20 cellular contexts compared by ENCODE assay signal in genomic region chr17:17381438-17382059, GRCh38.
DNase-seq lines count a peak whose midpoint lies in the region; ATAC-seq, FAIRE-seq and TF ChIP-seq lines count a peak whose summit lies in the region.
"Had no signal": no experiment of that assay in that cellular context is flagged by ENCODE, and none has a peak within 500 bp of the region (broad histone marks: within the 10 kb centered on the region; RNA-seq: fewer than 3 reads in every experiment).

No MANE protein-coding gene starts in this region.

- POLR2A ChIA-PET in HEK293 (lab: Yijun Ruan, JAX) (no interaction called here), PC-3 (lab: Charles Lee; ENCODE audit: unreplicated experiment) (no interaction called here)

- no peaks in the 10 kb centered on the region for H3F3A ChIP-seq in PC-3 (ENCODE audit: low read length, unreplicated experiment)

- no peak for TF ChIP-seq CTCF in HEK293 (tag by site-specific recombination; IDR thresholded peaks at IDR 0.05)
- TF ChIP-seq CTCF in osteoblast (IDR thresholded peaks at IDR 0.05; ENCODE audit: extremely low read depth, low read depth, low read length): no peak
- no peak for TF ChIP-seq CTCF in PC-3 (conservative IDR thresholded peaks at IDR 0.05; ENCODE audit: low read depth, low read length)

- intact Hi-C loops in cardiac septum (cut with DNase I): loop anchor here (10.0 kb wide), 1 partner anchor 57 kb away; no protein-coding TSS in a partner anchor
- intact Hi-C loops in PC-3 (cut with micrococcal nuclease): no loop called here

- peak; percentile 56 for DNase-seq in Ammon's horn (ENCODE audit: low spot score)
- no peak for DNase-seq in frontal cortex (ENCODE audit: low spot score in 2 of 2)
- peak; percentile 36 for DNase-seq in osteoblast (ENCODE audit: insufficient read length, low spot score, missing footprints)
- DNase-seq in cardiac septum (ENCODE audit: low spot score): no peak
- DNase-seq in PC-3: no peak
- DNase-seq in GM19240 (ENCODE audit: insufficient read length, low spot score): no peak
- DNase-seq: CD8-positive, alpha-beta T cell; DMS53; GM23248; HCEC 1CT; NCI-H1105; NCI-H345; NCI-H524 treated with DMSO at 0.1 percent for 48 hours had no signal

- H3K4me3 ChIP-seq in HEK293 (ENCODE audit: low read depth, low read length): no peak overlapping the region
- H3K4me3 ChIP-seq in osteoblast (ENCODE audit: insufficient read depth, low read length): no peak overlapping the region
- H3K4me3 ChIP-seq in PC-3 (ENCODE audit: low read length): no peak overlapping the region
- H3K4me3 ChIP-seq: A549, BLaER1, GM23248, K562 had no signal

- peak; percentile 3 for FAIRE-seq in frontal cortex (lab: Jason Lieb, UNC)
- FAIRE-seq: A549, GM12891, GM19239, K562 had no signal

- H3K9me2 ChIP-seq in PC-3 (replicated peaks; ENCODE audit: low read length): no peaks in the 10 kb centered on the region

- H3K4me1 ChIP-seq in HEK293 (ENCODE audit: control insufficient read depth, insufficient read depth, low read length): no peaks in the 10 kb centered on the region
- H3K4me1 ChIP-seq in osteoblast (ENCODE audit: insufficient read depth, low read length): no peaks in the 10 kb centered on the region
- H3K4me1 ChIP-seq in PC-3 (ENCODE audit: insufficient read depth, low read length): peaks cover 11% of the 10 kb centered on the region

- H3K4me2 ChIP-seq in osteoblast (ENCODE audit: insufficient read depth, low read length) (no peak overlapping the region), PC-3 (ENCODE audit: low read length) (no peak overlapping the region)
- H3K4me2 ChIP-seq: A549 had no signal

- H3K9ac ChIP-seq in PC-3 (ENCODE audit: low read length): no peak overlapping the region
- H3K9ac ChIP-seq: BLaER1, GM23248 had no signal

- H2AFZ ChIP-seq in osteoblast (ENCODE audit: low read length) (no peak overlapping the region), PC-3 (ENCODE audit: low read length) (no peak overlapping the region)
- H2AFZ ChIP-seq: GM23248 had no signal

- H3K36me3 ChIP-seq in HEK293 (ENCODE audit: control insufficient read depth in 2 of 2, insufficient read depth in 1 of 2, low read length in 2 of 2): no peaks in the 10 kb centered on the region
- no peaks in the 10 kb centered on the region for H3K36me3 ChIP-seq in osteoblast (ENCODE audit: insufficient read depth, low read length)
- H3K36me3 ChIP-seq in PC-3 (ENCODE audit: low read depth, low read length): no peaks in the 10 kb centered on the region
- H3K36me3 ChIP-seq: BLaER1 had no signal

- H3K79me2 ChIP-seq in osteoblast (ENCODE audit: insufficient read depth, low read length): no peaks in the 10 kb centered on the region
- H3K79me2 ChIP-seq in PC-3 (ENCODE audit: low read length): no peaks in the 10 kb centered on the region

- CTCF ChIA-PET in HEK293 (lab: Yijun Ruan, JAX) (interaction anchor here (0.7 to 1.0 kb wide), 2 partner anchors 54 to 517 kb away, joined by 3 to 8 read pairs; no protein-coding TSS in a partner anchor), PC-3 (lab: Charles Lee) (no interaction called here)

- peaks cover 34% of the 10 kb centered on the region for H3K27me3 ChIP-seq in osteoblast (ENCODE audit: insufficient read depth, low read length)
- no peaks in the 10 kb centered on the region for H3K27me3 ChIP-seq in PC-3 (ENCODE audit: low read length)
- H3K27me3 ChIP-seq: BLaER1 had no signal

- H4K20me1 ChIP-seq in osteoblast (ENCODE audit: insufficient read depth, low read length): no peaks in the 10 kb centered on the region
- no peaks in the 10 kb centered on the region for H4K20me1 ChIP-seq in PC-3 (ENCODE audit: low read length)
- H4K20me1 ChIP-seq: BLaER1 had no signal

- H3K9me3 ChIP-seq in HEK293 (ENCODE audit: control insufficient read depth, insufficient read depth, low read depth, low read length): no peaks in the 10 kb centered on the region
- no peaks in the 10 kb centered on the region for H3K9me3 ChIP-seq in osteoblast (ENCODE audit: low read depth, low read length)
- no peaks in the 10 kb centered on the region for H3K9me3 ChIP-seq in PC-3 (ENCODE audit: low read length)
- H3K9me3 ChIP-seq: A549, BLaER1 had no signal

- H3K27ac ChIP-seq in HEK293 (ENCODE audit: extremely low read depth, low read depth, low read length) (no peak overlapping the region), osteoblast (ENCODE audit: low read depth, low read length) (no peak overlapping the region), PC-3 (ENCODE audit: low read length) (no peak overlapping the region)
- H3K27ac ChIP-seq: A549, BLaER1, GM23248 had no signal

- BruUV-seq in PC-3 (replicated peaks; lab: Mats Ljungman, UMichigan): no TSS peak

- ATAC-seq in PC-3: no peak
- ATAC-seq: A549; CD8-positive, alpha-beta T cell; K562; Right ventricle myocardium inferior had no signal

TF ChIP-seq in HEK293, 187 proteins besides CTCF, POLR2A, EP300 and RAD21:
- TF ChIP-seq ZSCAN30 (tag by site-specific recombination; IDR thresholded peaks at IDR 0.05) (no peak), KLF16 (tag by site-specific recombination; IDR thresholded peaks at IDR 0.05) (no peak), HOXC10 (CRISPR knock-in tag; IDR thresholded peaks at IDR 0.05) (no peak), ZNF548 (tag by site-specific recombination; IDR thresholded peaks at IDR 0.05) (no peak), ZBTB17 (tag by site-specific recombination; IDR thresholded peaks at IDR 0.05) (peak; percentile 58; the same call in 1 of the 2 replicates)
TF ChIP-seq in HEK293: peak in this region for 1.

Comparison
In these comparisons a context has a peak if more than half of its experiments do, and no peak if none do; other contexts are left out.
1. DNase-seq: peak in Ammon's horn (single experiment) and osteoblast (single experiment); none in frontal cortex (0 of 2), cardiac septum (single experiment), PC-3 (single experiment) and GM19240 (single experiment).